16 cellular contexts compared by ENCODE assay signal in genomic region chr10:79178070-79178576, GRCh38.
DNase-seq lines count a peak whose midpoint lies in the region; ATAC-seq and TF ChIP-seq lines count a peak whose summit lies in the region.
"Had no signal": no experiment of that assay in that cellular context is flagged by ENCODE, and none has a peak within 500 bp of the region (broad histone marks: within the 10 kb centered on the region; RNA-seq: fewer than 3 reads in every experiment).

No MANE protein-coding gene starts in this region.

- peak overlapping the region; percentile 81 to 100 for H3K27ac ChIP-seq in SK-N-SH (ENCODE audit: low read depth in 2 of 2, low read length in 1 of 2)
- peak overlapping the region; percentile 44 for H3K27ac ChIP-seq in suprapubic skin
- H3K27ac ChIP-seq: 22Rv1, VCaP had no signal

- peaks cover 3 to 5% of the 10 kb centered on the region in 2 experiments for H3K36me3 ChIP-seq in SK-N-SH (replicated peaks in 1 of 2; ENCODE audit: control insufficient read depth in 1 of 2, insufficient read depth in 2 of 2, low read length in 1 of 2)
- peaks cover 5% of the 10 kb centered on the region for H3K36me3 ChIP-seq in suprapubic skin
- H3K36me3 ChIP-seq: prostate gland had no signal

- WGBS in SK-N-SH (ENCODE audit: low lambda C conversion rate): 69% methylated on average over 6 of the region's 8 CpGs
- WGBS in suprapubic skin: 79% methylated on average over 3 of the region's 8 CpGs

- CTCF ChIA-PET in SK-N-SH (lab: Yijun Ruan, JAX): interaction anchor here (0.7 to 13.4 kb wide), 7 partner anchors 9 to 111 kb away, joined by 3 to 136 read pairs (median 4); no protein-coding TSS in a partner anchor

- peaks cover 15% of the 10 kb centered on the region; the same call in 1 of the 2 replicates for H4K20me1 ChIP-seq in SK-N-SH (ENCODE audit: insufficient read depth)

- POLR2A ChIA-PET in SK-N-SH (lab: Yijun Ruan, JAX): interaction anchor here (1.2 to 2.2 kb wide), 2 partner anchors 19 to 21 kb away, joined by 4 to 5 read pairs; no protein-coding TSS in a partner anchor

- H3K9me3 Mint-ChIP-seq in chondrocyte (ENCODE audit: low read depth) (no peaks in the 10 kb centered on the region), mesothelial cell of epicardium (no peaks in the 10 kb centered on the region), immature natural killer cell (no peaks in the 10 kb centered on the region)
- H3K9me3 Mint-ChIP-seq: activated naive CD4-positive, alpha-beta T cell treated with anti-CD3 and anti-CD28 coated beads, Interleukin-2, amount 10 ng/mL, durations not matched to agents 7 days and 5 days had no signal

- DNase-seq in SK-N-SH: no peak
- no peak for DNase-seq in chondrocyte (ENCODE audit: low spot score)
- DNase-seq in mesothelial cell of epicardium (ENCODE audit: low spot score in 2 of 2, unreplicated experiment in 2 of 2): no peak
- no peak for DNase-seq in suprapubic skin (ENCODE audit: low spot score in 2 of 2)
- DNase-seq in stimulated activated CD8-positive, alpha-beta memory T cell treated with anti-CD3 and anti-CD28 coated beads, Interleukin-4, amount 100 ng/mL, for 48 hours: no peak
- DNase-seq in immature natural killer cell: no peak
- DNase-seq in activated CD4-positive, alpha-beta T cell treated with anti-CD3 and anti-CD28 coated beads, Interleukin-2, amount 50 U/mL, for 48 hours: no peak
- DNase-seq: activated naive CD4-positive, alpha-beta T cell treated with anti-CD3 and anti-CD28 coated beads, Interleukin-2, amount 10 ng/mL, durations not matched to agents 7 days and 5 days; cerebellar nuclear complex; NCI-H2029; SIG-M5 had no signal

- H2AFZ ChIP-seq in SK-N-SH (ENCODE audit: low read depth): no peak overlapping the region

- H3F3A ChIP-seq in SK-N-SH (replicated peaks; ENCODE audit: insufficient read depth): peaks cover 22% of the 10 kb centered on the region

- peak overlapping the region; percentile 78 for H3K27ac Mint-ChIP-seq in chondrocyte (ENCODE audit: unreplicated experiment)
- H3K27ac Mint-ChIP-seq in mesothelial cell of epicardium: peak overlapping the region; percentile 90
- H3K27ac Mint-ChIP-seq in immature natural killer cell: peak overlapping the region in 2 of 6 donors; percentile 0 to 49
- H3K27ac Mint-ChIP-seq: activated naive CD4-positive, alpha-beta T cell treated with anti-CD3 and anti-CD28 coated beads, Interleukin-2, amount 10 ng/mL, durations not matched to agents 7 days and 5 days had no signal

- TF ChIP-seq POLR2A in suprapubic skin (IDR thresholded peaks at IDR 0.05): no peak

- H3K4me1 Mint-ChIP-seq in chondrocyte (ENCODE audit: low read depth) (peaks cover 83% of the 10 kb centered on the region), mesothelial cell of epicardium (peaks cover 77% of the 10 kb centered on the region), immature natural killer cell (peaks cover 10 to 38% of the 10 kb centered on the region in 2 donors)
- H3K4me1 Mint-ChIP-seq: activated naive CD4-positive, alpha-beta T cell treated with anti-CD3 and anti-CD28 coated beads, Interleukin-2, amount 10 ng/mL, durations not matched to agents 7 days and 5 days had no signal

- H3K79me2 ChIP-seq in SK-N-SH (ENCODE audit: insufficient read depth): peaks cover 68% of the 10 kb centered on the region; the same call in 1 of the 2 replicates

- H3K9me3 ChIP-seq in SK-N-SH (no peaks in the 10 kb centered on the region), suprapubic skin (no peaks in the 10 kb centered on the region)
- H3K9me3 ChIP-seq: prostate gland had no signal

- H3K27me3 Mint-ChIP-seq in chondrocyte (ENCODE audit: low read depth) (no peaks in the 10 kb centered on the region), mesothelial cell of epicardium (ENCODE audit: low read depth) (no peaks in the 10 kb centered on the region), immature natural killer cell (ENCODE audit: low read depth in 3 of 3) (peaks cover 0 to 5% (median 0%) of the 10 kb centered on the region in 3 donors)

- H3K4me3 ChIP-seq in SK-N-SH (ENCODE audit: low read depth in 2 of 2, low read length in 1 of 2): no peak overlapping the region; a peak in 1 of 4 replicates
- H3K4me3 ChIP-seq in suprapubic skin: no peak overlapping the region
- H3K4me3 ChIP-seq: prostate gland had no signal

- peak overlapping the region; percentile 68; the same call in 1 of the 2 replicates for H3K4me2 ChIP-seq in SK-N-SH

- peak overlapping the region; percentile 4; the same call in 1 of the 2 replicates for H3K9ac ChIP-seq in SK-N-SH

- H3K4me1 ChIP-seq in SK-N-SH (ENCODE audit: control insufficient read depth in 1 of 2, insufficient read depth in 2 of 2, low read depth in 1 of 2, low read length in 1 of 2) (peaks cover 58 to 93% of the 10 kb centered on the region in 2 experiments), suprapubic skin (peaks cover 87% of the 10 kb centered on the region)
- H3K4me1 ChIP-seq: prostate gland had no signal

- H3K27me3 ChIP-seq in SK-N-SH (ENCODE audit: insufficient read depth): no peaks in the 10 kb centered on the region
- no peaks in the 10 kb centered on the region for H3K27me3 ChIP-seq in suprapubic skin

- H3K36me3 Mint-ChIP-seq in chondrocyte (ENCODE audit: low read depth) (peaks cover 4% of the 10 kb centered on the region), mesothelial cell of epicardium (peaks cover 6% of the 10 kb centered on the region), immature natural killer cell (peaks cover 0 to 3% (median 0%) of the 10 kb centered on the region in 3 donors)
- H3K36me3 Mint-ChIP-seq: activated naive CD4-positive, alpha-beta T cell treated with anti-CD3 and anti-CD28 coated beads, Interleukin-2, amount 10 ng/mL, durations not matched to agents 7 days and 5 days had no signal

- TF ChIP-seq CTCF in SK-N-SH (IDR thresholded peaks at IDR 0.05) (no peak), chondrocyte (IDR thresholded peaks at IDR 0.05) (no peak), mesothelial cell of epicardium (IDR thresholded peaks at IDR 0.05; ENCODE audit: unreplicated experiment) (no peak), suprapubic skin (IDR thresholded peaks at IDR 0.05) (no peak)

- no peak for ATAC-seq in SK-N-SH treated with all-trans-retinoic acid at 6 μM for 48 hours
- ATAC-seq: HCT116 had no signal

- TF ChIP-seq RAD21 in SK-N-SH (IDR thresholded peaks at IDR 0.05; ENCODE audit: low read length): no peak

- TF ChIP-seq EP300 in SK-N-SH (IDR thresholded peaks at IDR 0.05; ENCODE audit: borderline replicate concordance in 1 of 2, low read depth in 1 of 2, low read length in 1 of 2): no peak
- no peak for TF ChIP-seq EP300 in suprapubic skin (IDR thresholded peaks at IDR 0.05)

- H3K4me3 Mint-ChIP-seq in chondrocyte (ENCODE audit: unreplicated experiment) (no peak overlapping the region), mesothelial cell of epicardium (peak overlapping the region; percentile 36), immature natural killer cell (no peak overlapping the region)
- H3K4me3 Mint-ChIP-seq: activated naive CD4-positive, alpha-beta T cell treated with anti-CD3 and anti-CD28 coated beads, Interleukin-2, amount 10 ng/mL, durations not matched to agents 7 days and 5 days had no signal

- no peaks in the 10 kb centered on the region for H3K9me2 ChIP-seq in SK-N-SH

TF ChIP-seq in SK-N-SH, 30 proteins besides CTCF, POLR2A, EP300 and RAD21 (continues in another document):
- TF ChIP-seq TCF12 (IDR thresholded peaks at IDR 0.05): no peak
- TF ChIP-seq RFX5 (IDR thresholded peaks at IDR 0.05; ENCODE audit: low read length): no peak
- TF ChIP-seq MXI1 (IDR thresholded peaks at IDR 0.05; ENCODE audit: low read depth, low read length): no peak
- no peak for TF ChIP-seq USF1 (IDR thresholded peaks at IDR 0.05; ENCODE audit: borderline replicate concordance, low read depth)
- no peak for TF ChIP-seq RXRA (IDR thresholded peaks at IDR 0.05; ENCODE audit: borderline replicate concordance, low read depth)
- no peak for TF ChIP-seq TAF1 (IDR thresholded peaks at IDR 0.05; ENCODE audit: borderline replicate concordance, low read depth, low read length)

TF ChIP-seq in SK-N-SH treated with all-trans-retinoic acid at 6 μM for 48 hours, 23 proteins besides CTCF, POLR2A, EP300 and RAD21 (continues in another document):
- TF ChIP-seq ARNTL (CRISPR knock-in tag; IDR thresholded peaks at IDR 0.05; ENCODE audit: borderline replicate concordance, low read depth) (no peak), CREB5 (CRISPR knock-in tag; IDR thresholded peaks at IDR 0.05; ENCODE audit: low read depth) (no peak), ZFP30 (CRISPR knock-in tag; IDR thresholded peaks at IDR 0.05) (no peak), TSHZ2 (CRISPR knock-in tag; IDR thresholded peaks at IDR 0.05) (no peak)
